ENCODE assay signal across 8 cellular contexts in genomic region chr4:94127707-94128328, GRCh38.
A peak's percentile ranks its signal among the peaks of the same experiment; 100 is the strongest.
DNase-seq lines count a peak whose midpoint lies in the region; ATAC-seq, FAIRE-seq and TF ChIP-seq lines count a peak whose summit lies in the region.

No MANE protein-coding gene starts in this region.

- DNase-seq in DMS53 treated with DMSO at 0.1 percent for 48 hours (lab: John Stamatoyannopoulos, UW; ENCODE audit: unreplicated experiment) (peak; percentile 54), GM20000 (ENCODE audit: low spot score) (peak; percentile 23), HTR-8/SVneo (ENCODE audit: insufficient read length, low spot score) (peak; percentile 17), left colon (no peak), GDM1 (lab: John Stamatoyannopoulos, UW) (no peak), GM12892 (ENCODE audit: insufficient read length) (no peak), UCSD-AML1 (lab: John Stamatoyannopoulos, UW; ENCODE audit: unreplicated experiment) (no peak)

- TF ChIP-seq POLR2A in GM12892 (IDR thresholded peaks at IDR 0.05; ENCODE audit: low read depth, low read length): no peak

- TF ChIP-seq CTCF in GM20000 (IDR thresholded peaks at IDR 0.05; ENCODE audit: extremely low read depth, missing control alignments) (no peak), VCaP (conservative IDR thresholded peaks at IDR 0.05) (peak; percentile 80)

- no peak overlapping the region for H3K27ac ChIP-seq in VCaP

- no peak for FAIRE-seq in HTR-8/SVneo (lab: Jason Lieb, UNC)
- no peak for FAIRE-seq in GM12892 (lab: Jason Lieb, UNC)

- intact Hi-C loops in left colon (cut with DNase I, micrococcal nuclease): loop anchor here in 1 of 2 donors (2.0 kb wide), 1 partner anchor 337 kb away; no protein-coding TSS in a partner anchor

- ATAC-seq in left colon: peak; percentile 77

Comparison
In these comparisons a context has a peak if more than half of its experiments do, and no peak if none do; other contexts are left out.
1. DNase-seq: peak in DMS53 treated with DMSO at 0.1 percent for 48 hours (single experiment), GM20000 (single experiment) and HTR-8/SVneo (single experiment); none in left colon (0 of 2), GDM1 (single experiment), GM12892 (single experiment) and UCSD-AML1 (single experiment).